In the genomic region with DNA sequence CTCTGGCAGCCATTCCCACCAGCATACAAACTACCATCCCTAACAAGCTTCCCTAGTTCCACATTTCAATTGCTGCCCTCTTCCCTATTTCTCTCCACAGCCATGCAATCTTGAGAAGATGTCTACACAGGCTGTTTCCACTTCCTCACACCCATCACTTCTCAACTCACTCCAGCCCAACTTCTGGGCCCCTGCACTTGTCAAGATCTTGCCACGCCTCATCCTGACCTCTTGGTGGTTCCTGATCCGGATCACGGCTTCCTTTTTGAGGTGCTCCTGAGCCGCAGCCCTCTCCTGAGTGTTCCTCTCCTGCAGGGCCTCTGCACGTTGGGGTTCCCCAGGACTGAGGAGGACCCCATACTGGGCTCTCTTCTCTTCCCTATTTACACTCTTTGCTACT, we compare ENCODE assay signal across 25 cellular contexts. TPM values are rescaled to one million over a fixed set of nuclear protein-coding genes. Genes with fewer than 3 reads are reported as not detected.
A peak's percentile ranks its signal among the peaks of the same experiment; 100 is the strongest.
DNase-seq lines count a peak whose midpoint lies in the region; ATAC-seq and TF ChIP-seq lines count a peak whose summit lies in the region.
"Had no signal": no experiment of that assay in that cellular context is flagged by ENCODE, and none has a peak within 500 bp of the region (broad histone marks: within the 10 kb centered on the region; RNA-seq: fewer than 3 reads in every experiment).

No MANE protein-coding gene starts in this region.

- H3K79me2 ChIP-seq in mammary epithelial cell (ENCODE audit: insufficient read depth, low read length): no peaks in the 10 kb centered on the region

- dilution Hi-C loops in mammary epithelial cell (cut with HindIII; ENCODE audit: low sequenced_read_pairs): no loop called here

- H3K4me2 ChIP-seq in mammary epithelial cell (ENCODE audit: insufficient read depth, low read depth, low read length): no peak overlapping the region

- H3K27ac ChIP-seq in breast epithelium: peak overlapping the region; percentile 97 to 98
- no peak overlapping the region for H3K27ac ChIP-seq in mammary epithelial cell (ENCODE audit: insufficient read depth, low read depth, low read length)
- no peak overlapping the region for H3K27ac ChIP-seq in brain microvascular endothelial cell
- H3K27ac ChIP-seq: cardiac muscle cell, SJSA1 had no signal

- H3K4me3 ChIP-seq in breast epithelium (no peak overlapping the region), mammary epithelial cell (replicated peaks in 1 of 3; ENCODE audit: insufficient read depth in 1 of 3, low read depth in 2 of 3, low read length in 3 of 3) (no peak overlapping the region), brain microvascular endothelial cell (ENCODE audit: low read depth, low read length) (no peak overlapping the region)
- H3K4me3 ChIP-seq: cardiac muscle cell, heart left ventricle, MG63, SJSA1, thoracic aorta had no signal

- CTCF ChIA-PET in mammary epithelial cell (lab: Charles Lee; ENCODE audit: low non-redundant PET): no interaction called here

- no peaks in the 10 kb centered on the region for H3K27me3 Mint-ChIP-seq in brain
- no peaks in the 10 kb centered on the region for H3K27me3 Mint-ChIP-seq in nephron progenitor cell (ENCODE audit: low read depth, poor library complexity)
- peaks cover 0 to 2% of the 10 kb centered on the region in 2 donors for H3K27me3 Mint-ChIP-seq in natural killer cell (ENCODE audit: low read depth in 2 of 2)
- H3K27me3 Mint-ChIP-seq: activated CD4-positive, alpha-beta memory T cell treated with anti-CD3 and anti-CD28 coated beads for 36 hours had no signal

- no peak overlapping the region for H3K4me3 Mint-ChIP-seq in brain
- H3K4me3 Mint-ChIP-seq in nephron progenitor cell: no peak overlapping the region
- no peak overlapping the region for H3K4me3 Mint-ChIP-seq in natural killer cell
- H3K4me3 Mint-ChIP-seq: activated CD4-positive, alpha-beta memory T cell treated with anti-CD3 and anti-CD28 coated beads for 36 hours; H9; stimulated activated effector memory CD8-positive, alpha-beta T cell treated with anti-CD3 and anti-CD28 coated beads, Interleukin-12 subunit alpha, Interleukin-12 subunit beta, amount 100 ng/mL, for 72 hours had no signal

- no peaks in the 10 kb centered on the region for H3K36me3 ChIP-seq in breast epithelium
- no peaks in the 10 kb centered on the region for H3K36me3 ChIP-seq in mammary epithelial cell (ENCODE audit: insufficient read depth, low read length)
- H3K36me3 ChIP-seq in brain microvascular endothelial cell (replicated peaks): no peaks in the 10 kb centered on the region
- H3K36me3 ChIP-seq: cardiac muscle cell had no signal

- H3K9ac ChIP-seq in mammary epithelial cell (ENCODE audit: insufficient read depth, low read length): no peak overlapping the region

- H4K20me1 ChIP-seq in mammary epithelial cell (ENCODE audit: insufficient read depth, low read length): no peaks in the 10 kb centered on the region

- H3K4me1 ChIP-seq in breast epithelium: peaks cover 0 to 10% of the 10 kb centered on the region in 2 donors
- H3K4me1 ChIP-seq in mammary epithelial cell (ENCODE audit: insufficient read depth, low read length): peaks cover 9% of the 10 kb centered on the region

- peaks cover 45% of the 10 kb centered on the region for H3K4me1 Mint-ChIP-seq in brain
- H3K4me1 Mint-ChIP-seq in nephron progenitor cell: peaks cover 22% of the 10 kb centered on the region
- peaks cover 0 to 10% of the 10 kb centered on the region in 2 donors for H3K4me1 Mint-ChIP-seq in natural killer cell
- H3K4me1 Mint-ChIP-seq: stimulated activated effector memory CD8-positive, alpha-beta T cell treated with anti-CD3 and anti-CD28 coated beads, Interleukin-12 subunit alpha, Interleukin-12 subunit beta, amount 100 ng/mL, for 72 hours had no signal

- H3K27ac Mint-ChIP-seq in brain: peak overlapping the region in 4 of 5 experiments; percentile 3 to 54 (median 25)
- peak overlapping the region; percentile 4 for H3K27ac Mint-ChIP-seq in nephron progenitor cell
- H3K27ac Mint-ChIP-seq in natural killer cell: no peak overlapping the region
- H3K27ac Mint-ChIP-seq: activated CD4-positive, alpha-beta memory T cell treated with anti-CD3 and anti-CD28 coated beads for 36 hours; stimulated activated effector memory CD8-positive, alpha-beta T cell treated with anti-CD3 and anti-CD28 coated beads, Interleukin-12 subunit alpha, Interleukin-12 subunit beta, amount 100 ng/mL, for 72 hours had no signal

- in situ Hi-C loops in mammary epithelial cell (cut with MboI; ENCODE audit: low sequenced_read_pairs in 2 of 2): no loop called here
- in situ Hi-C loops in brain microvascular endothelial cell (cut with HindIII; ENCODE audit: low pct_ligation_motif_present, low sequenced_read_pairs): no loop called here

- ATAC-seq in natural killer cell (no peak), HG02798 (IDR thresholded peaks at IDR 0.05; ENCODE audit: poor library complexity, unreplicated experiment) (no peak)
- ATAC-seq: heart left ventricle; left colon; stimulated activated effector memory CD8-positive, alpha-beta T cell treated with anti-CD3 and anti-CD28 coated beads, Interleukin-12 subunit alpha, Interleukin-12 subunit beta, amount 100 ng/mL, for 72 hours had no signal

- intact Hi-C loops in breast epithelium (cut with DNase I; ENCODE audit: low total_unique reads) (no loop called here), mammary epithelial cell (cut with micrococcal nuclease) (no loop called here), natural killer cell (cut with micrococcal nuclease) (no loop called here)

- H2AFZ ChIP-seq in mammary epithelial cell (ENCODE audit: low read depth, low read length): no peak overlapping the region

- no peaks in the 10 kb centered on the region for H3K27me3 ChIP-seq in breast epithelium
- H3K27me3 ChIP-seq in mammary epithelial cell (ENCODE audit: insufficient read depth, low read length): no peaks in the 10 kb centered on the region
- H3K27me3 ChIP-seq in brain microvascular endothelial cell (replicated peaks): no peaks in the 10 kb centered on the region
- H3K27me3 ChIP-seq: cardiac muscle cell, heart left ventricle, MG63, SJSA1 had no signal

- WGBS in mammary epithelial cell (ENCODE audit: low coverage, missing lambda C conversion rate): 78% methylated on average over 5 of the region's 5 CpGs

- no peaks in the 10 kb centered on the region for H3K9me3 Mint-ChIP-seq in brain
- H3K9me3 Mint-ChIP-seq in nephron progenitor cell: no peaks in the 10 kb centered on the region
- no peaks in the 10 kb centered on the region for H3K9me3 Mint-ChIP-seq in natural killer cell
- H3K9me3 Mint-ChIP-seq: activated CD4-positive, alpha-beta memory T cell treated with anti-CD3 and anti-CD28 coated beads for 36 hours; H9; stimulated activated effector memory CD8-positive, alpha-beta T cell treated with anti-CD3 and anti-CD28 coated beads, Interleukin-12 subunit alpha, Interleukin-12 subunit beta, amount 100 ng/mL, for 72 hours had no signal

- no TSS peak for BruUV-seq in mammary epithelial cell (replicated peaks; lab: Mats Ljungman, UMichigan)

- no peak for DNase-seq in breast epithelium (ENCODE audit: low spot score in 2 of 2)
- no peak for DNase-seq in mammary epithelial cell
- DNase-seq in nephron progenitor cell: no peak
- no peak for DNase-seq in brain microvascular endothelial cell
- no peak for DNase-seq in natural killer cell
- no peak for DNase-seq in T-helper 9 cell
- DNase-seq: activated CD4-positive, alpha-beta memory T cell treated with anti-CD3 and anti-CD28 coated beads for 36 hours; activated CD4-positive, CD25-positive, alpha-beta regulatory T cell; activated effector memory CD4-positive, alpha-beta T cell treated with Interleukin-2 at 50 U/mL for 16 hours; cortex of kidney; DMS79 treated with DMSO at 0.1 percent for 48 hours; H9; heart left ventricle; left colon; MG63; midbrain; NCI-H146; NCI-H524 treated with DMSO at 0.1 percent for 48 hours; T-helper 2 cell had no signal

- H3K9me3 ChIP-seq in breast epithelium (no peaks in the 10 kb centered on the region), mammary epithelial cell (replicated peaks; ENCODE audit: insufficient read depth, low read length) (no peaks in the 10 kb centered on the region)
- H3K9me3 ChIP-seq: heart left ventricle, MG63, SJSA1, thoracic aorta had no signal

- no peak for TF ChIP-seq POLR2A in breast epithelium (IDR thresholded peaks at IDR 0.05)

- TF ChIP-seq CTCF in breast epithelium (IDR thresholded peaks at IDR 0.05) (no peak), mammary epithelial cell (conservative IDR thresholded peaks at IDR 0.05 in 1 of 2, IDR thresholded peaks at IDR 0.05 in 1 of 2; ENCODE audit: extremely low read depth in 1 of 2, insufficient read depth in 1 of 2, low read depth in 1 of 2, low read length in 2 of 2) (no peak), brain (conservative IDR thresholded peaks at IDR 0.05) (no peak), nephron progenitor cell (IDR thresholded peaks at IDR 0.05) (no peak), brain microvascular endothelial cell (IDR thresholded peaks at IDR 0.05; ENCODE audit: low read depth, low read length, missing control alignments) (no peak), natural killer cell (IDR thresholded peaks at IDR 0.05) (no peak)

- H3K36me3 Mint-ChIP-seq in brain (peaks cover 32% of the 10 kb centered on the region), nephron progenitor cell (ENCODE audit: low read depth) (peaks cover 42% of the 10 kb centered on the region), natural killer cell (no peaks in the 10 kb centered on the region)
- H3K36me3 Mint-ChIP-seq: activated CD4-positive, alpha-beta memory T cell treated with anti-CD3 and anti-CD28 coated beads for 36 hours; stimulated activated effector memory CD8-positive, alpha-beta T cell treated with anti-CD3 and anti-CD28 coated beads, Interleukin-12 subunit alpha, Interleukin-12 subunit beta, amount 100 ng/mL, for 72 hours had no signal

RNA-seq across cellular contexts. Expression of a gene that starts 22.6 kb away (rescaled TPM):
- total RNA-seq in breast epithelium (1,000 to 10,000 TPM in 2 of 3 donors, 100 to 1,000 TPM in 1; 907 to 1,119 (median 1,000) TPM), mammary epithelial cell (100 to 1,000 TPM; 473 to 864 TPM), natural killer cell (1,000 to 10,000 TPM in 1 of 3 donors, 100 to 1,000 TPM in 2; 672 to 1,208 (median 807) TPM)
- polyA plus RNA-seq in mammary epithelial cell (1,200 TPM), brain (ENCODE audit: insufficient read depth, low read depth, low replicate concordance) (1,828 TPM)
- polyA minus RNA-seq in mammary epithelial cell: 617 TPM

RNA-seq across cellular contexts. Expression of a gene that starts 22.7 kb away (rescaled TPM):
- total RNA-seq in breast epithelium (10 to 100 TPM in 2 of 3 donors, 1 to 10 TPM in 1; 6.6 to 12.7 (median 11.5) TPM), mammary epithelial cell (10 to 100 TPM in 1 of 2 donors, 1 to 10 TPM in 1; 7.0 to 17.5 TPM), natural killer cell (10 to 100 TPM; 13.7 to 24.4 (median 14.3) TPM)
- polyA plus RNA-seq in mammary epithelial cell (2.2 TPM), brain (ENCODE audit: insufficient read depth, low read depth, low replicate concordance) (3.7 TPM)
- 8.9 TPM for polyA minus RNA-seq in mammary epithelial cell

Comparison
In these comparisons a context has a peak if more than half of its experiments do, and no peak if none do; other contexts are left out.
1. H3K27ac ChIP-seq: peak in breast epithelium (2 of 2); none in mammary epithelial cell (single experiment) and brain microvascular endothelial cell (single experiment).
2. H3K27ac Mint-ChIP-seq: peak in brain (4 of 5) and nephron progenitor cell (single experiment); none in natural killer cell (0 of 2).